Comparison of ENCODE assay signal across 8 cellular contexts in the genomic region with DNA sequence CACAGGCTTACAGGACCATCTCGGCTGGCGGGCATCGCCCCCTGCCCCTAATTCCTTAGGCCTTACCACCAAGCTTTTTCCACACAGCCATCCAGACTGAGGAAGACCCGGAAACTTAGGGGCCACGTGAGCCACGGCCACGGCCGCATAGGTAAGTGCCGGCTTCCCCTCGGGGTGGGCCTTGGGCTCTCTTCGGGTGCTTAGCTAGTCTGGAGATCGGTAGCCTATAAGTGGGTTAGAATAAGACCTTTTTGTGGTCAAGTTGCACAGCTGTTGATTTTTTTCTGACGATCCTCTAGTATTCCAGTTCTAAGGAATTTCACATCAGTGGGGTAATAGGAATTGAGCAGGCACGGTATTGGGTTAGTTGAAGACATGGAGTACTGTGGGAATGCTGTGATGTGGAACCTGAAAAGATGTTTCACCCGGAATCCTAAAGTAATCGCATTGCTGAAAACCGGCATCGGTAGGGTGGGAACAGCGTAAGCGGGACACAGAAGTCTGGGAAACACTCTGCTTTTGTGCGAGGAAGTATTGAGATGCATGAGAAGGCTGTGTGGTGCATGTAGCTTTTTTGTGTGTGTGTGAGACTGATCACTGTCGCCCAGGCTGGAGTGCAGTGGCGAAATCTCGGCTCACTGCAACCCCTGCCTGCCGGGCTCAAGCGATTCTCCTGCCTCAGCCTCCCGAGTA. TPM values are rescaled to one million over a fixed set of nuclear protein-coding genes. Genes with fewer than 3 reads are reported as not detected.
DNase-seq lines count a peak whose midpoint lies in the region; ATAC-seq and TF ChIP-seq lines count a peak whose summit lies in the region.

No MANE protein-coding gene starts in this region.

- no peak for TF ChIP-seq CTCF in BE2C (IDR thresholded peaks at IDR 0.05; ENCODE audit: low read depth, low read length)

- H3K4me3 Mint-ChIP-seq in activated naive CD8-positive, alpha-beta T cell treated with anti-CD3 and anti-CD28 coated beads for 36 hours = peak overlapping the region; percentile 96

- no peaks in the 10 kb centered on the region for H3K9me3 ChIP-seq in BE2C

- no peak for DNase-seq in BE2C
- DNase-seq in activated naive CD8-positive, alpha-beta T cell treated with anti-CD3 and anti-CD28 coated beads for 36 hours = peak; percentile 31
- peak; percentile 48 to 52 for DNase-seq in stimulated activated CD4-positive, alpha-beta T cell treated with anti-CD3 and anti-CD28 coated beads, Interleukin-2, amount 100 ng/mL, for 24 hours
- no peak for DNase-seq in Kasumi-1 (lab: John Stamatoyannopoulos, UW)

- peaks cover 4% of the 10 kb centered on the region for H3K9me3 Mint-ChIP-seq in activated naive CD8-positive, alpha-beta T cell treated with anti-CD3 and anti-CD28 coated beads for 36 hours

- peaks cover 87% of the 10 kb centered on the region for H3K36me3 Mint-ChIP-seq in activated naive CD8-positive, alpha-beta T cell treated with anti-CD3 and anti-CD28 coated beads for 36 hours

- H3K4me3 ChIP-seq in BE2C (ENCODE audit: low read depth, low read length) (peak overlapping the region; percentile 76), iPS-11a (ENCODE audit: low read depth, low read length) (peak overlapping the region; percentile 99)

- H3K27me3 Mint-ChIP-seq in activated naive CD8-positive, alpha-beta T cell treated with anti-CD3 and anti-CD28 coated beads for 36 hours = no peaks in the 10 kb centered on the region

- peak; percentile 5 for ATAC-seq in HG02981 (IDR thresholded peaks at IDR 0.05; ENCODE audit: unreplicated experiment)
- no peak for ATAC-seq in GM18519 (IDR thresholded peaks at IDR 0.05; ENCODE audit: low FRiP score, unreplicated experiment)
- no peak for ATAC-seq in HG02678 (IDR thresholded peaks at IDR 0.05; ENCODE audit: unreplicated experiment)

- H3K27me3 ChIP-seq in BE2C = no peaks in the 10 kb centered on the region

- H3K36me3 ChIP-seq in BE2C = peaks cover 37% of the 10 kb centered on the region

- H3K27ac Mint-ChIP-seq in activated naive CD8-positive, alpha-beta T cell treated with anti-CD3 and anti-CD28 coated beads for 36 hours = peak overlapping the region; percentile 98

- H3K4me1 Mint-ChIP-seq in activated naive CD8-positive, alpha-beta T cell treated with anti-CD3 and anti-CD28 coated beads for 36 hours = peaks cover 54% of the 10 kb centered on the region

- no peaks in the 10 kb centered on the region for H3K4me1 ChIP-seq in BE2C

RNA-seq across cellular contexts. Expression of a gene that starts 0.7 kb away (rescaled TPM):
- 667 TPM for polyA plus RNA-seq in BE2C (2012; ENCODE audit: insufficient read depth, insufficient read length, low read depth)
- 1,000 to 10,000 TPM; 1,128 to 1,154 TPM for total RNA-seq in activated naive CD8-positive, alpha-beta T cell treated with anti-CD3 and anti-CD28 coated beads for 36 hours

RNA-seq across cellular contexts. Expression of a gene that starts 0.8 kb away (rescaled TPM):
- 1.8 TPM for polyA plus RNA-seq in BE2C (2012; ENCODE audit: insufficient read depth, insufficient read length, low read depth)
- 10 to 100 TPM; 22.2 to 23.0 TPM for total RNA-seq in activated naive CD8-positive, alpha-beta T cell treated with anti-CD3 and anti-CD28 coated beads for 36 hours

Comparison
In these comparisons a context has a peak if more than half of its experiments do, and no peak if none do; other contexts are left out.
1. DNase-seq: peak in activated naive CD8-positive, alpha-beta T cell treated with anti-CD3 and anti-CD28 coated beads for 36 hours (single experiment) and stimulated activated CD4-positive, alpha-beta T cell treated with anti-CD3 and anti-CD28 coated beads, Interleukin-2, amount 100 ng/mL, for 24 hours (2 of 2); none in BE2C (single experiment) and Kasumi-1 (0 of 2).